Comparison of ENCODE assay signal across 8 cellular contexts in genomic region chr9:69758001-69758730, GRCh38. TPM values are rescaled to one million over a fixed set of nuclear protein-coding genes. Genes with fewer than 3 reads are reported as not detected.
DNase-seq lines count a peak whose midpoint lies in the region; ATAC-seq and TF ChIP-seq lines count a peak whose summit lies in the region.

No MANE protein-coding gene starts in this region.

- peak overlapping the region; percentile 73 to 98 (median 87) for H3K27ac Mint-ChIP-seq in brain
- peak overlapping the region in 6 of 9 donors; percentile 33 to 96 (median 56) for H3K27ac Mint-ChIP-seq in naive thymus-derived CD4-positive, alpha-beta T cell

- H3K27ac ChIP-seq in naive thymus-derived CD4-positive, alpha-beta T cell (ENCODE audit: low read depth, low read length): no peak overlapping the region

- H3K4me3 Mint-ChIP-seq in brain: peak overlapping the region; percentile 84 to 97 (median 95)
- H3K4me3 Mint-ChIP-seq in naive thymus-derived CD4-positive, alpha-beta T cell: peak overlapping the region; percentile 65 to 97 (median 88)

- H3K9me3 Mint-ChIP-seq in brain: peaks cover 0 to 2% (median 0%) of the 10 kb centered on the region in 5 experiments
- no peaks in the 10 kb centered on the region for H3K9me3 Mint-ChIP-seq in naive thymus-derived CD4-positive, alpha-beta T cell

- peak; percentile 13 for DNase-seq in ELR (ENCODE audit: low read depth)
- DNase-seq in NCI-H1105 treated with DMSO at 0.1 percent for 48 hours (lab: John Stamatoyannopoulos, UW): peak; percentile 70
- DNase-seq in naive thymus-derived CD4-positive, alpha-beta T cell: no peak
- no peak for DNase-seq in putamen (ENCODE audit: low spot score)
- no peak for DNase-seq in epidermal melanocyte (ENCODE audit: insufficient read length, low spot score)
- no peak for DNase-seq in NK-92 treated with Interleukin-12 subunit alpha and Interleukin-12 subunit beta, amount 100 ng/mL, for 24 hours (lab: John Stamatoyannopoulos, UW)

- POLR2A ChIA-PET in naive thymus-derived CD4-positive, alpha-beta T cell (lab: Charles Lee): interaction anchor here (0.7 to 1.4 kb wide), 3 partner anchors 86 to 653 kb away, joined by 3 to 4 read pairs (median 3); partner anchors contain the start of gene APBA1

- no peak for ATAC-seq in naive thymus-derived CD4-positive, alpha-beta T cell
- ATAC-seq in GM19035 (IDR thresholded peaks at IDR 0.05; ENCODE audit: unreplicated experiment): no peak

- H3K36me3 Mint-ChIP-seq in brain: peaks cover 9% of the 10 kb centered on the region
- H3K36me3 Mint-ChIP-seq in naive thymus-derived CD4-positive, alpha-beta T cell: peaks cover 0 to 25% (median 10%) of the 10 kb centered on the region in 5 donors

- H3K4me1 ChIP-seq in naive thymus-derived CD4-positive, alpha-beta T cell (ENCODE audit: control insufficient read depth in 2 of 2, insufficient read depth in 2 of 2, low read length in 2 of 2): peaks cover 7 to 16% of the 10 kb centered on the region in 2 donors

- peaks cover 54% of the 10 kb centered on the region for H3K4me1 Mint-ChIP-seq in brain
- H3K4me1 Mint-ChIP-seq in naive thymus-derived CD4-positive, alpha-beta T cell: peaks cover 17 to 61% (median 44%) of the 10 kb centered on the region in 7 donors

- no peak overlapping the region for H3K4me3 ChIP-seq in naive thymus-derived CD4-positive, alpha-beta T cell (ENCODE audit: low read length)

- peaks cover 11% of the 10 kb centered on the region for H3K27me3 Mint-ChIP-seq in brain
- H3K27me3 Mint-ChIP-seq in naive thymus-derived CD4-positive, alpha-beta T cell: no peaks in the 10 kb centered on the region

- intact Hi-C loops in naive thymus-derived CD4-positive, alpha-beta T cell (cut with micrococcal nuclease): loop anchor here (2.0 to 10.0 kb wide), 7 partner anchors 23 to 973 kb away; partner anchors contain the start of gene KLF9 (in 2 of the 2)

- no peaks in the 10 kb centered on the region for H3K36me3 ChIP-seq in naive thymus-derived CD4-positive, alpha-beta T cell (ENCODE audit: control insufficient read depth in 2 of 3, insufficient read depth in 3 of 3, low read length in 3 of 3)

- no peaks in the 10 kb centered on the region for H3K27me3 ChIP-seq in naive thymus-derived CD4-positive, alpha-beta T cell (ENCODE audit: control insufficient read depth in 2 of 2, insufficient read depth in 2 of 2, low read length in 2 of 2)

- TF ChIP-seq CTCF in brain (conservative IDR thresholded peaks at IDR 0.05): no peak

- H3K9me3 ChIP-seq in naive thymus-derived CD4-positive, alpha-beta T cell (ENCODE audit: control insufficient read depth in 2 of 3, low read length in 3 of 3): no peaks in the 10 kb centered on the region

- CTCF ChIA-PET in naive thymus-derived CD4-positive, alpha-beta T cell (lab: Charles Lee): interaction anchor here (0.6 kb wide), 1 partner anchor 804 kb away, joined by 4 read pairs; no protein-coding TSS in a partner anchor

RNA-seq across cellular contexts. Expression of gene PTAR1, which starts 1.6 kb away (rescaled TPM):
- 8.9 TPM for polyA plus RNA-seq in brain (ENCODE audit: insufficient read depth, low read depth, low replicate concordance)
- 10 to 100 TPM; 59.6 to 82.4 (median 65.7) TPM for total RNA-seq in naive thymus-derived CD4-positive, alpha-beta T cell
- 10 to 100 TPM; 11.1 to 18.8 TPM for polyA plus RNA-seq in naive thymus-derived CD4-positive, alpha-beta T cell

Comparison
In these comparisons a context has a peak if more than half of its experiments do, and no peak if none do; other contexts are left out.
1. DNase-seq: peak in ELR (single experiment) and NCI-H1105 treated with DMSO at 0.1 percent for 48 hours (single experiment); none in naive thymus-derived CD4-positive, alpha-beta T cell (0 of 9), putamen (single experiment), epidermal melanocyte (single experiment) and NK-92 treated with Interleukin-12 subunit alpha and Interleukin-12 subunit beta, amount 100 ng/mL, for 24 hours (single experiment).